1 cellular context compared by ENCODE assay signal in genomic region chr1:77841574-77841973, GRCh38.
TF ChIP-seq lines count a peak whose summit lies in the region.

No MANE protein-coding gene starts in this region.

TF ChIP-seq in WTC11, 78 proteins besides CTCF, POLR2A, EP300 and RAD21 (continued from another document):
- no peak for TF ChIP-seq ARID4B (CRISPR knock-in tag; IDR thresholded peaks at IDR 0.05; ENCODE audit: borderline replicate concordance)
- no peak for TF ChIP-seq ZNF317 (CRISPR knock-in tag; IDR thresholded peaks at IDR 0.05; ENCODE audit: borderline replicate concordance, low read depth)
- TF ChIP-seq ZNF671 (CRISPR knock-in tag; IDR thresholded peaks at IDR 0.05): no peak
- no peak for TF ChIP-seq ERG (CRISPR knock-in tag; IDR thresholded peaks at IDR 0.05)
